ENCODE assay signal across 9 cellular contexts in the genomic region with DNA sequence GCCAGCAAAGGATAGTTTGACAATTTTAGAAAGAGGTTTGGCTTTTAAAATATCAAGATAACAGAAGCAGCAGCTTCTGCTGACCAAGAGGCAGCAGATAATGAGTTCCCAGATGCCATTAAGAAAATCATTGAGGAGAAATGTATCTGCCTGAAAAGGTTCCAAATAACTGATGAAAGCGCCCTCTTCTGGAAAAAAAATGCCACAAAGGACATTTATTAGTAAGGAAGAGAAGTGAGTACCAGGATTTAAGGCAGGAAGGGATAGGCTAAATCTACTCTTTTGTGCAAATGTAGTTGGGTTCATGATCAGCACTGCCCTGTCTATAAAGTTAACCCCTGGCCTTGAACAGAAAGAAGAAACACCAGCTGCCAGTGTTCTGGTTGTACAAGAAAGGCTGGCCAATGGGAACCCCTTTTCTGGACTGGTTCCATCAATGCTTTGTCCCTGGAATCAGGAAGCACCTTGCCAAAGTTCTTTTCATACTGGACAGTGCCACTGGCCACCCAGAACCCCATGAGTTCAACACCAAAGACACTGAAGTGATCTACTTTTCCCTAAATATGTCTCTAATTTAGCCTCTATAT. TPM values are rescaled to one million over a fixed set of nuclear protein-coding genes. Genes with fewer than 3 reads are reported as not detected.
DNase-seq lines count a peak whose midpoint lies in the region; ATAC-seq and TF ChIP-seq lines count a peak whose summit lies in the region.
"Had no signal": no experiment of that assay in that cellular context is flagged by ENCODE, and none has a peak within 500 bp of the region (broad histone marks: within the 10 kb centered on the region; RNA-seq: fewer than 3 reads in every experiment).

No MANE protein-coding gene starts in this region.

- no peak overlapping the region for H3K4me2 ChIP-seq in GM23338

- H3K9me3 ChIP-seq in BE2C (no peaks in the 10 kb centered on the region), SJCRH30 (replicated peaks) (no peaks in the 10 kb centered on the region)

- H2AFZ ChIP-seq in GM23338 = no peak overlapping the region

- H3K79me2 ChIP-seq in GM23338 (replicated peaks; ENCODE audit: insufficient read depth) = no peaks in the 10 kb centered on the region

- no peaks in the 10 kb centered on the region for H3K4me1 Mint-ChIP-seq in GM23338
- H3K4me1 Mint-ChIP-seq: stimulated activated effector memory CD8-positive, alpha-beta T cell treated with anti-CD3 and anti-CD28 coated beads, Interleukin-12 subunit alpha, Interleukin-12 subunit beta, amount 100 ng/mL, for 72 hours had no signal

- H3K4me3 ChIP-seq in BE2C (ENCODE audit: low read depth, low read length) (no peak overlapping the region), GM23338 (no peak overlapping the region), SJCRH30 (no peak overlapping the region)

- H3K27me3 Mint-ChIP-seq in GM23338 (ENCODE audit: insufficient read depth, low read depth, poor library complexity) = no peaks in the 10 kb centered on the region

- peak; percentile 54 for TF ChIP-seq CTCF in BE2C (IDR thresholded peaks at IDR 0.05; ENCODE audit: low read depth, low read length)
- TF ChIP-seq CTCF in GM23338 (conservative IDR thresholded peaks at IDR 0.05; ENCODE audit: low read depth in 2 of 2) = peak; percentile 59 to 75

- H3K9me2 ChIP-seq in GM23338 (ENCODE audit: insufficient read depth) = no peaks in the 10 kb centered on the region

- H3K27ac ChIP-seq in GM23338 (ENCODE audit: low read depth) = no peak overlapping the region
- H3K27ac ChIP-seq in SJCRH30 = no peak overlapping the region

- H3K36me3 Mint-ChIP-seq in GM23338 (ENCODE audit: low read depth) = peaks cover 16% of the 10 kb centered on the region

- no peak overlapping the region for H3K27ac Mint-ChIP-seq in GM23338
- H3K27ac Mint-ChIP-seq: stimulated activated effector memory CD8-positive, alpha-beta T cell treated with anti-CD3 and anti-CD28 coated beads, Interleukin-12 subunit alpha, Interleukin-12 subunit beta, amount 100 ng/mL, for 72 hours had no signal

- H3K27me3 ChIP-seq in BE2C (no peaks in the 10 kb centered on the region), GM23338 (ENCODE audit: insufficient read depth) (no peaks in the 10 kb centered on the region), SJCRH30 (no peaks in the 10 kb centered on the region)

- H3K4me3 Mint-ChIP-seq in GM23338 = no peak overlapping the region
- H3K4me3 Mint-ChIP-seq: stimulated activated effector memory CD8-positive, alpha-beta T cell treated with anti-CD3 and anti-CD28 coated beads, Interleukin-12 subunit alpha, Interleukin-12 subunit beta, amount 100 ng/mL, for 72 hours had no signal

- DNase-seq in BE2C (peak; percentile 14), GM23338 (ENCODE audit: low spot score) (peak; percentile 75), SJCRH30 (peak; percentile 24 to 79), glomerular endothelial cell (ENCODE audit: extremely low read depth, low read depth, low spot score) (peak; percentile 16)
- no peak for DNase-seq in activated T-cell treated with anti-CD3 and anti-CD28 coated beads, Interleukin-2, amount 50 U/mL, for 48 hours

- H3F3A ChIP-seq in GM23338 (replicated peaks; ENCODE audit: low read depth) = no peaks in the 10 kb centered on the region

- no peaks in the 10 kb centered on the region for H3K9me3 Mint-ChIP-seq in GM23338
- H3K9me3 Mint-ChIP-seq: stimulated activated effector memory CD8-positive, alpha-beta T cell treated with anti-CD3 and anti-CD28 coated beads, Interleukin-12 subunit alpha, Interleukin-12 subunit beta, amount 100 ng/mL, for 72 hours had no signal

- 0 out of 2 replicates have a peak, but pooled peaks cover 3% of the 10 kb centered on the region for H4K20me1 ChIP-seq in GM23338 (replicated peaks; ENCODE audit: insufficient read depth)

- H3K4me1 ChIP-seq in BE2C (no peaks in the 10 kb centered on the region; the same call in 1 of the 2 replicates), GM23338 (ENCODE audit: insufficient read depth) (no peaks in the 10 kb centered on the region), SJCRH30 (no peaks in the 10 kb centered on the region)

- H3K36me3 ChIP-seq in BE2C (peaks cover 26% of the 10 kb centered on the region), GM23338 (ENCODE audit: insufficient read depth) (peaks cover 4% of the 10 kb centered on the region), SJCRH30 (peaks cover 27% of the 10 kb centered on the region)

- ATAC-seq in GM23338 (peak; percentile 26; the same call in 1 of the 3 replicates), GM21367 (IDR thresholded peaks at IDR 0.05; ENCODE audit: unreplicated experiment) (no peak), GM21360 (IDR thresholded peaks at IDR 0.05; ENCODE audit: unreplicated experiment) (no peak), GM18517 (IDR thresholded peaks at IDR 0.05; ENCODE audit: unreplicated experiment) (no peak)

TF ChIP-seq in GM23338, 12 proteins besides CTCF, POLR2A, EP300 and RAD21 (continues in another document):
- TF ChIP-seq, protein P1, sequence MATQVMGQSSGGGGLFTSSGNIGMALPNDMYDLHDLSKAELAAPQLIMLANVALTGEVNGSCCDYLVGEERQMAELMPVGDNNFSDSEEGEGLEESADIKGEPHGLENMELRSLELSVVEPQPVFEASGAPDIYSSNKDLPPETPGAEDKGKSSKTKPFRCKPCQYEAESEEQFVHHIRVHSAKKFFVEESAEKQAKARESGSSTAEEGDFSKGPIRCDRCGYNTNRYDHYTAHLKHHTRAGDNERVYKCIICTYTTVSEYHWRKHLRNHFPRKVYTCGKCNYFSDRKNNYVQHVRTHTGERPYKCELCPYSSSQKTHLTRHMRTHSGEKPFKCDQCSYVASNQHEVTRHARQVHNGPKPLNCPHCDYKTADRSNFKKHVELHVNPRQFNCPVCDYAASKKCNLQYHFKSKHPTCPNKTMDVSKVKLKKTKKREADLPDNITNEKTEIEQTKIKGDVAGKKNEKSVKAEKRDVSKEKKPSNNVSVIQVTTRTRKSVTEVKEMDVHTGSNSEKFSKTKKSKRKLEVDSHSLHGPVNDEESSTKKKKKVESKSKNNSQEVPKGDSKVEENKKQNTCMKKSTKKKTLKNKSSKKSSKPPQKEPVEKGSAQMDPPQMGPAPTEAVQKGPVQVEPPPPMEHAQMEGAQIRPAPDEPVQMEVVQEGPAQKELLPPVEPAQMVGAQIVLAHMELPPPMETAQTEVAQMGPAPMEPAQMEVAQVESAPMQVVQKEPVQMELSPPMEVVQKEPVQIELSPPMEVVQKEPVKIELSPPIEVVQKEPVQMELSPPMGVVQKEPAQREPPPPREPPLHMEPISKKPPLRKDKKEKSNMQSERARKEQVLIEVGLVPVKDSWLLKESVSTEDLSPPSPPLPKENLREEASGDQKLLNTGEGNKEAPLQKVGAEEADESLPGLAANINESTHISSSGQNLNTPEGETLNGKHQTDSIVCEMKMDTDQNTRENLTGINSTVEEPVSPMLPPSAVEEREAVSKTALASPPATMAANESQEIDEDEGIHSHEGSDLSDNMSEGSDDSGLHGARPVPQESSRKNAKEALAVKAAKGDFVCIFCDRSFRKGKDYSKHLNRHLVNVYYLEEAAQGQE (IDR thresholded peaks at IDR 0.05; ENCODE audit: unreplicated experiment) = no peak
- TF ChIP-seq STAT1 (IDR thresholded peaks at IDR 0.05; ENCODE audit: unreplicated experiment) (no peak), CREB1 (CRISPR knock-in tag; IDR thresholded peaks at IDR 0.05; ENCODE audit: low read depth) (no peak), ZNF331 (CRISPR knock-in tag; IDR thresholded peaks at IDR 0.05; ENCODE audit: low read depth) (no peak), POLR2AphosphoS5 (IDR thresholded peaks at IDR 0.05; ENCODE audit: low read depth) (no peak), EZH2phosphoT487 (IDR thresholded peaks at IDR 0.05; ENCODE audit: unreplicated experiment) (no peak), JUNB (IDR thresholded peaks at IDR 0.05; ENCODE audit: unreplicated experiment) (no peak), EZH2 (IDR thresholded peaks at IDR 0.05; ENCODE audit: low read depth, unreplicated experiment) (no peak), ZNF114 (CRISPR knock-in tag; IDR thresholded peaks at IDR 0.05) (no peak)
- TF ChIP-seq, protein P2, sequence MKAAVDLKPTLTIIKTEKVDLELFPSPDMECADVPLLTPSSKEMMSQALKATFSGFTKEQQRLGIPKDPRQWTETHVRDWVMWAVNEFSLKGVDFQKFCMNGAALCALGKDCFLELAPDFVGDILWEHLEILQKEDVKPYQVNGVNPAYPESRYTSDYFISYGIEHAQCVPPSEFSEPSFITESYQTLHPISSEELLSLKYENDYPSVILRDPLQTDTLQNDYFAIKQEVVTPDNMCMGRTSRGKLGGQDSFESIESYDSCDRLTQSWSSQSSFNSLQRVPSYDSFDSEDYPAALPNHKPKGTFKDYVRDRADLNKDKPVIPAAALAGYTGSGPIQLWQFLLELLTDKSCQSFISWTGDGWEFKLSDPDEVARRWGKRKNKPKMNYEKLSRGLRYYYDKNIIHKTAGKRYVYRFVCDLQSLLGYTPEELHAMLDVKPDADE (IDR thresholded peaks at IDR 0.05) = no peak

RNA-seq across cellular contexts. Expression of a gene that starts 40.6 kb away (rescaled TPM):
- 21.1 TPM for polyA plus RNA-seq in BE2C (2012; ENCODE audit: insufficient read depth, insufficient read length, low read depth)
- total RNA-seq in GM23338 (2014; rRNA removed; shearing (Covaris generic)) = 32.9 and 34.0 TPM in 2 replicates
- 13.3 and 13.6 TPM in 2 replicates for polyA plus RNA-seq in GM23338 (2016; fragmentation: Nextera tagmentation; extraction: Ambion mirVana)
- total RNA-seq in SJCRH30 (2014; rRNA removed; shearing (Covaris generic)) = 32.6 and 33.0 TPM in 2 replicates
- 19.5 and 20.2 TPM in 2 replicates for total RNA-seq in glomerular endothelial cell

RNA-seq across cellular contexts. Expression of a gene that starts 40.7 kb away (rescaled TPM):
- polyA plus RNA-seq in BE2C (2012; ENCODE audit: insufficient read depth, insufficient read length, low read depth) = 7.9 TPM
- 5.9 and 7.6 TPM in 2 replicates for total RNA-seq in GM23338 (2014; rRNA removed; shearing (Covaris generic))
- 45.2 and 47.8 TPM in 2 replicates for polyA plus RNA-seq in GM23338 (2016; fragmentation: Nextera tagmentation; extraction: Ambion mirVana)
- 16.7 and 18.2 TPM in 2 replicates for total RNA-seq in SJCRH30 (2014; rRNA removed; shearing (Covaris generic))
- total RNA-seq in glomerular endothelial cell = 8.4 and 11.4 TPM in 2 replicates

RNA-seq across cellular contexts. Expression of a gene that starts 54.6 kb away (rescaled TPM):
- not detected for polyA plus RNA-seq in BE2C (2012; ENCODE audit: insufficient read depth, insufficient read length, low read depth)
- total RNA-seq in GM23338 (2014; rRNA removed; shearing (Covaris generic)) = 0.10 and 9.2 TPM in 2 replicates
- 1.6 and 1.8 TPM in 2 replicates for polyA plus RNA-seq in GM23338 (2016; fragmentation: Nextera tagmentation; extraction: Ambion mirVana)
- 0.05 TPM in 1 of 2 replicates, not detected in the other for total RNA-seq in SJCRH30 (2014; rRNA removed; shearing (Covaris generic))
- total RNA-seq in glomerular endothelial cell = 0.18 and 0.19 TPM in 2 replicates

RNA-seq across cellular contexts. Expression of a gene that starts 57.1 kb away (rescaled TPM):
- 23.5 TPM for polyA plus RNA-seq in BE2C (2012; ENCODE audit: insufficient read depth, insufficient read length, low read depth)
- 11.8 and 12.5 TPM in 2 replicates for total RNA-seq in GM23338 (2014; rRNA removed; shearing (Covaris generic))
- 38.6 and 43.5 TPM in 2 replicates for polyA plus RNA-seq in GM23338 (2016; fragmentation: Nextera tagmentation; extraction: Ambion mirVana)
- total RNA-seq in SJCRH30 (2014; rRNA removed; shearing (Covaris generic)) = 25.5 and 29.4 TPM in 2 replicates
- 5.0 and 5.2 TPM in 2 replicates for total RNA-seq in glomerular endothelial cell

Comparison
In these comparisons a context has a peak if more than half of its experiments do, and no peak if none do; other contexts are left out.
1. DNase-seq: peak in BE2C (single experiment), GM23338 (single experiment), SJCRH30 (2 of 2) and glomerular endothelial cell (single experiment); none in activated T-cell treated with anti-CD3 and anti-CD28 coated beads, Interleukin-2, amount 50 U/mL, for 48 hours (0 of 2).